17 cellular contexts compared by ENCODE assay signal in the genomic region with DNA sequence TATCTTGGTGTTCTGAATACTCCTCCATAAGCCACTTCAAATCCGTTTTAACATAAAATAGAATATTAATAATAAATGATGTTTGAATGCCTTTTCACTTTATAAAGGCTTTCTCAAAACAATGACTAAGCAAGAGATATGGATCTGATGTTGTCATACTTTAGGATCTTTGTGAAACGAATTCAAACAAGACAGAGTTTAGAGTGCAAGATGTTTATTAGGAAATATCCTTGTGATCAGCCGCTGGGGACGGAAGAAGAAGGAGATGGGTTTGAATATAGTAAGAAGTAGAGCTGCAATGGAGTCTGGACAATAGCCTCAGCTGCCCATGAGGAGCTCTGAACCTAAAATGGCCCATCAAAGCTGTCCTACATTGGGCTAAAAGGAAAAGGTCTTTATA.
DNase-seq lines count a peak whose midpoint lies in the region; ATAC-seq and TF ChIP-seq lines count a peak whose summit lies in the region.
"Had no signal": no experiment of that assay in that cellular context is flagged by ENCODE, and none has a peak within 500 bp of the region (broad histone marks: within the 10 kb centered on the region; RNA-seq: fewer than 3 reads in every experiment).

No MANE protein-coding gene starts in this region.

- H4K91ac ChIP-seq in IMR-90 (ENCODE audit: insufficient read depth, low read depth, low read length) (no peak overlapping the region), trophoblast cell (ENCODE audit: low read depth, low read length) (no peak overlapping the region)

- POLR2A ChIA-PET in IMR-90 (lab: Charles Lee; ENCODE audit: unreplicated experiment) = no interaction called here

- H3K14ac ChIP-seq in IMR-90 (replicated peaks; ENCODE audit: low read depth, low read length) (no peak overlapping the region), trophoblast cell (ENCODE audit: low read length) (no peak overlapping the region)

- H3K4ac ChIP-seq in IMR-90 (ENCODE audit: low read depth, low read length) (no peak overlapping the region), trophoblast cell (ENCODE audit: low read depth, low read length) (no peak overlapping the region)

- H4K12ac ChIP-seq in trophoblast cell (ENCODE audit: low read depth, low read length) = no peak overlapping the region

- no peak overlapping the region for H3K18ac ChIP-seq in IMR-90 (ENCODE audit: low read depth, low read length)
- no peak overlapping the region for H3K18ac ChIP-seq in trophoblast cell (ENCODE audit: low read length)

- no peak overlapping the region for H3K9ac ChIP-seq in IMR-90 (ENCODE audit: low read depth, low read length)
- no peak overlapping the region for H3K9ac ChIP-seq in fibroblast of lung (ENCODE audit: insufficient read depth, low read length)
- H3K9ac ChIP-seq in trophoblast cell (ENCODE audit: low read length) = no peak overlapping the region

- no peak overlapping the region for H2BK120ac ChIP-seq in IMR-90 (ENCODE audit: low read depth, low read length)
- H2BK120ac ChIP-seq in trophoblast cell (ENCODE audit: insufficient read depth, low read length, poor library complexity) = no peak overlapping the region

- H3K23ac ChIP-seq in IMR-90 (ENCODE audit: low read depth, low read length) (no peak overlapping the region), trophoblast cell (ENCODE audit: low read length) (no peak overlapping the region)

- no peak overlapping the region for H2AK9ac ChIP-seq in IMR-90 (replicated peaks; ENCODE audit: low read depth, low read length, poor library complexity)

- H3K4me1 ChIP-seq in IMR-90 (ENCODE audit: control insufficient read depth, insufficient read depth, low read length) (peaks cover 2% of the 10 kb centered on the region; the same call in 1 of the 2 replicates), fibroblast of lung (ENCODE audit: control insufficient read depth, extremely low read depth, insufficient read depth, low read length) (no peaks in the 10 kb centered on the region), trophoblast cell (ENCODE audit: control insufficient read depth in 1 of 2, insufficient read depth in 2 of 2, low read length in 2 of 2) (no peaks in the 10 kb centered on the region)
- H3K4me1 ChIP-seq: BE2C had no signal

- H3K79me2 ChIP-seq in fibroblast of lung (ENCODE audit: control insufficient read depth, insufficient read depth, low read length) (no peaks in the 10 kb centered on the region), trophoblast cell (ENCODE audit: control insufficient read depth, insufficient read depth, low read length, poor library complexity) (no peaks in the 10 kb centered on the region)

- H3K79me1 ChIP-seq in IMR-90 (ENCODE audit: low read depth in 1 of 2, low read length in 2 of 2) = no peaks in the 10 kb centered on the region
- no peaks in the 10 kb centered on the region for H3K79me1 ChIP-seq in trophoblast cell (ENCODE audit: low read length)

- H2BK5ac ChIP-seq in IMR-90 (ENCODE audit: low read depth, low read length, poor library complexity, severe bottlenecking) = no peak overlapping the region
- H2BK5ac ChIP-seq in trophoblast cell (ENCODE audit: low read depth, low read length, poor library complexity) = no peak overlapping the region

- H2BK15ac ChIP-seq in IMR-90 (ENCODE audit: low read depth, low read length) = no peak overlapping the region

- TF ChIP-seq RAD21 in IMR-90 (IDR thresholded peaks at IDR 0.05; ENCODE audit: low read length) = no peak

- no peak for ATAC-seq in IMR-90 (ENCODE audit: low read depth)
- ATAC-seq in GM21825 (IDR thresholded peaks at IDR 0.05; ENCODE audit: unreplicated experiment) = no peak
- no peak for ATAC-seq in GM18867 (IDR thresholded peaks at IDR 0.05; ENCODE audit: unreplicated experiment)

- CTCF ChIA-PET in IMR-90 (lab: Yijun Ruan, JAX) = no interaction called here

- no peaks in the 10 kb centered on the region for H3K9me1 ChIP-seq in IMR-90 (ENCODE audit: insufficient read depth, low read length)

- H2BK20ac ChIP-seq in IMR-90 (ENCODE audit: low read depth, low read length) = no peak overlapping the region

- no peaks in the 10 kb centered on the region for H3K27me3 ChIP-seq in IMR-90 (ENCODE audit: control insufficient read depth, insufficient read depth, low read length)
- H3K27me3 ChIP-seq in fibroblast of lung (ENCODE audit: control insufficient read depth, insufficient read depth, low read length) = no peaks in the 10 kb centered on the region
- no peaks in the 10 kb centered on the region for H3K27me3 ChIP-seq in trophoblast cell (ENCODE audit: insufficient read depth, low read length)
- H3K27me3 ChIP-seq: BE2C had no signal

- H4K8ac ChIP-seq in IMR-90 (ENCODE audit: low read depth in 2 of 2, low read length in 2 of 2) (no peak overlapping the region), trophoblast cell (ENCODE audit: low read depth, low read length) (peak overlapping the region; percentile 19)

- H4K5ac ChIP-seq in IMR-90 (ENCODE audit: low read depth, low read length) = no peak overlapping the region

- in situ Hi-C loops in IMR-90 (cut with MboI; ENCODE audit: low sequenced_read_pairs) = no loop called here

- H3K36me3 ChIP-seq in IMR-90 (ENCODE audit: control insufficient read depth, insufficient read depth, low read length) (no peaks in the 10 kb centered on the region), fibroblast of lung (ENCODE audit: control insufficient read depth, insufficient read depth, low read length) (no peaks in the 10 kb centered on the region), trophoblast cell (ENCODE audit: control insufficient read depth in 1 of 2, insufficient read depth in 2 of 2, low read length in 2 of 2) (no peaks in the 10 kb centered on the region)
- H3K36me3 ChIP-seq: BE2C had no signal

- dilution Hi-C loops in IMR-90 (cut with HindIII; ENCODE audit: low sequenced_read_pairs, unreplicated experiment) = no loop called here

- intact Hi-C loops in IMR-90 (cut with micrococcal nuclease) = loop anchor here (5.0 kb wide), 1 partner anchor 48 kb away; no protein-coding TSS in a partner anchor

- DNase-seq in GF-D8 (lab: John Stamatoyannopoulos, UW) = peak; percentile 9
- peak; percentile 23 for DNase-seq in IMR-90
- peak; percentile 2 to 4 for DNase-seq in fibroblast of lung (ENCODE audit: low read depth in 2 of 2)
- DNase-seq in trophoblast cell = peak in 1 of 2 donors; percentile 16
- no peak for DNase-seq in GOT3 (lab: John Stamatoyannopoulos, UW)
- DNase-seq: BE2C; C1 segment of cervical spinal cord; CD4-positive, CD25-positive, alpha-beta regulatory T cell; CD8-positive, alpha-beta memory T cell; COR-L47; DMS 273 treated with DMSO at 0.1 percent for 48 hours; DMS53; DND-41; HCEC 1CT; KBM-7 had no signal

- no peaks in the 10 kb centered on the region for H4K20me1 ChIP-seq in IMR-90 (ENCODE audit: insufficient read depth, low read length)
- H4K20me1 ChIP-seq in fibroblast of lung (ENCODE audit: control insufficient read depth, extremely low read depth, insufficient read depth, low read length) = no peaks in the 10 kb centered on the region

- H3K27ac ChIP-seq in IMR-90 (ENCODE audit: insufficient read depth, low read length) = no peak overlapping the region
- no peak overlapping the region for H3K27ac ChIP-seq in fibroblast of lung (ENCODE audit: insufficient read depth, low read length)
- no peak overlapping the region for H3K27ac ChIP-seq in trophoblast cell (ENCODE audit: low read depth, low read length)

- no peak overlapping the region for H2BK12ac ChIP-seq in trophoblast cell (ENCODE audit: low read length)

- H2AFZ ChIP-seq in IMR-90 (replicated peaks; ENCODE audit: low read length, poor library complexity) (no peak overlapping the region), fibroblast of lung (ENCODE audit: low read length) (no peak overlapping the region), trophoblast cell (ENCODE audit: insufficient read depth, low read length, poor library complexity) (no peak overlapping the region)

- no peak overlapping the region for H3K56ac ChIP-seq in IMR-90 (ENCODE audit: extremely low read depth, insufficient read depth, low read length)

- H2AK5ac ChIP-seq in IMR-90 (ENCODE audit: low read depth, low read length) (no peak overlapping the region), trophoblast cell (ENCODE audit: low read length) (no peak overlapping the region)

- 87% methylated on average over 3 of the region's 4 CpGs; no CpG with 5 or more reads in 1 of the 2 experiments for WGBS in IMR-90 (ENCODE audit: extremely low coverage in 2 of 2, insufficient read length in 1 of 2), 2 experiments
- no CpG with 5 or more reads among the region's 4 CpGs for WGBS in trophoblast cell (ENCODE audit: extremely low coverage, insufficient coverage, insufficient read length)

- no peak overlapping the region for H3K4me3 ChIP-seq in IMR-90 (ENCODE audit: insufficient read depth, low read depth, low read length)
- no peak overlapping the region for H3K4me3 ChIP-seq in fibroblast of lung (replicated peaks in 1 of 4; ENCODE audit: control extremely low read depth in 1 of 4, insufficient read depth in 1 of 4, low read depth in 3 of 4, low read length in 4 of 4)
- no peak overlapping the region for H3K4me3 ChIP-seq in trophoblast cell (ENCODE audit: low read depth, low read length)

- BruUV-seq in IMR-90 (replicated peaks; lab: Mats Ljungman, UMichigan) = no TSS peak

- H3K9me3 ChIP-seq in IMR-90 (ENCODE audit: control insufficient read depth, insufficient read depth, low read length) (no peaks in the 10 kb centered on the region), fibroblast of lung (ENCODE audit: control insufficient read depth, insufficient read depth, low read depth, low read length) (no peaks in the 10 kb centered on the region), trophoblast cell (ENCODE audit: insufficient read depth, low read depth, low read length) (no peaks in the 10 kb centered on the region)
- H3K9me3 ChIP-seq: BE2C had no signal

- TF ChIP-seq CTCF in IMR-90 (conservative IDR thresholded peaks at IDR 0.05; ENCODE audit: low read depth, low read length) = no peak
- TF ChIP-seq CTCF in fibroblast of lung (conservative IDR thresholded peaks at IDR 0.05 in 1 of 2, IDR thresholded peaks at IDR 0.05 in 1 of 2; ENCODE audit: low read depth in 1 of 2, low read length in 2 of 2) = no peak

- TF ChIP-seq POLR2A in IMR-90 (IDR thresholded peaks at IDR 0.05; ENCODE audit: low read depth, low read length) = no peak

- H3K4me2 ChIP-seq in IMR-90 (ENCODE audit: low read depth, low read length) = no peak overlapping the region
- H3K4me2 ChIP-seq in fibroblast of lung (ENCODE audit: extremely low read depth, insufficient read depth, low read length) = no peak overlapping the region
- H3K4me2 ChIP-seq in trophoblast cell (ENCODE audit: low read length) = no peak overlapping the region

TF ChIP-seq in IMR-90, 13 proteins besides CTCF, POLR2A, EP300 and RAD21 (continues in another document):
- no peak for TF ChIP-seq FOS (IDR thresholded peaks at IDR 0.05; ENCODE audit: low read depth, low read length)
- no peak for TF ChIP-seq SMC3 (IDR thresholded peaks at IDR 0.05; ENCODE audit: low read depth, low read length)
- TF ChIP-seq BHLHE40 (IDR thresholded peaks at IDR 0.05; ENCODE audit: low read depth, low read length) = no peak
